In the genomic region with DNA sequence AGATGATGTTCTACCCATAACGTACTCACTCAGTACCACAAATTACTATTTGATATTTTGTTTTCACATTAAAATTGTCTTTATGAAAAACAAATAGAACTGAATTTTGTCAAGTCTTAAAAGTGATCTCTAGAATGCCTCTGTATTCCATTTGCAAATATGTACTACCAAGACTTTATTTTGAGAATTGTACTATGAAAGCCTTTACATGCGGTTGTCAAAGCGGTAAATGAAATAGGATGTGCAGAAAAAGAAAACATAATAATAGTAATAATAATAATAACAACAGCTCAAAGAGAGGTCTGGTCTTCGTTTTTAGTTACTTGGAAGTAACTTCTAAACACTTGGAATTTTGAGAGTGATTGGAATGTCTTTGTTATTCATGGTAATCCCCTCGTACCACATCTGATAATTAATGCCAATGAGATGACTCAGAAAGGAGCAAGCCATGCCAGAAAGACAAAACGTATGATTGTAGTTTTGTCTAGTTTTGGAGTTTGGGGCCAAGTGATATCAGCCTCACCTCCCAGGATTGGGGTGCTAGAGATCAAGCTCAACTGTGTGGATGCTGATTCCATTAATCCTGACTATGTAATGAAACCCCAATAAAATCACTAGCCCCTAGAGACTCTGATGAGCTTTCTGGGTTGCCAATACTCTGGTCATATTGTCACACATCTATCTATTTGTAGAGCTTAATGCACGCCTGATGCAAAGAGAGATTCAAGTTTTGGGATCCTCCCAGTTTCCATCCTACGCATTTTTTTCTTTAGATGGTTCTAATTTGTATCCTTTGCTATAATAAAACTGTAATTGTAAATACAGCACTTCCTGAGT, we compare ENCODE assay signal across 12 cellular contexts. TPM values are rescaled to one million over a fixed set of nuclear protein-coding genes. Genes with fewer than 3 reads are reported as not detected.
DNase-seq lines count a peak whose midpoint lies in the region; ATAC-seq and FAIRE-seq lines count a peak whose summit lies in the region.
"Had no signal": no experiment of that assay in that cellular context is flagged by ENCODE, and none has a peak within 500 bp of the region (broad histone marks: within the 10 kb centered on the region; RNA-seq: fewer than 3 reads in every experiment).

No MANE protein-coding gene starts in this region.

- H3K9me3 Mint-ChIP-seq in T-helper 1 cell treated with Interleukin-12 subunit alpha and Interleukin-12 subunit beta and Interleukin-4 antibody, amounts not matched to agents 30 μg/mL and 1 μg/mL, for 36 hours = no peaks in the 10 kb centered on the region
- no peaks in the 10 kb centered on the region for H3K9me3 Mint-ChIP-seq in activated naive CD4-positive, alpha-beta T cell treated with anti-CD3 and anti-CD28 coated beads, Interleukin-2, amount 50 U/mL, for 72 hours
- H3K9me3 Mint-ChIP-seq: stimulated activated naive CD8-positive, alpha-beta T cell treated with anti-CD3 and anti-CD28 coated beads, Interleukin-15, Interleukin-2, amounts not matched to agents 100 ng/mL and 50 ng/mL, for 24 hours had no signal

- ATAC-seq in HG03064 (IDR thresholded peaks at IDR 0.05; ENCODE audit: low read depth, unreplicated experiment) = peak; percentile 30
- ATAC-seq in activated naive CD4-positive, alpha-beta T cell treated with anti-CD3 and anti-CD28 coated beads, Interleukin-2, amount 50 U/mL, for 72 hours = no peak

- DNase-seq in T-helper 1 cell = no peak
- peak; percentile 58 for DNase-seq in adipocyte (ENCODE audit: low read depth)
- peak; percentile 31 for DNase-seq in urothelium cell line (ENCODE audit: low spot score)
- DNase-seq in SIG-M5 treated with dmso at 0.1 percent for 504 hours (lab: John Stamatoyannopoulos, UW; ENCODE audit: unreplicated experiment) = no peak
- DNase-seq in SW480 (ENCODE audit: low spot score) = no peak
- no peak for DNase-seq in activated naive CD4-positive, alpha-beta T cell treated with anti-CD3 and anti-CD28 coated beads, Interleukin-2, amount 50 U/mL, for 72 hours (ENCODE audit: low spot score in 2 of 2)
- DNase-seq: NCI-H187, T-helper 9 cell had no signal

- H3K36me3 ChIP-seq in adipocyte (ENCODE audit: control insufficient read depth, insufficient read depth, low read length, severe bottlenecking) = no peaks in the 10 kb centered on the region

- H3K4me1 Mint-ChIP-seq in T-helper 1 cell treated with Interleukin-12 subunit alpha and Interleukin-12 subunit beta and Interleukin-4 antibody, amounts not matched to agents 30 μg/mL and 1 μg/mL, for 36 hours (ENCODE audit: low read depth) = peaks cover 11% of the 10 kb centered on the region

- H3K9ac ChIP-seq in adipocyte (ENCODE audit: low read length) = no peak overlapping the region

- peak overlapping the region; percentile 47 for H3K27ac Mint-ChIP-seq in T-helper 1 cell treated with Interleukin-12 subunit alpha and Interleukin-12 subunit beta and Interleukin-4 antibody, amounts not matched to agents 30 μg/mL and 1 μg/mL, for 36 hours
- no peak overlapping the region for H3K27ac Mint-ChIP-seq in activated naive CD4-positive, alpha-beta T cell treated with anti-CD3 and anti-CD28 coated beads, Interleukin-2, amount 50 U/mL, for 72 hours
- H3K27ac Mint-ChIP-seq: stimulated activated naive CD8-positive, alpha-beta T cell treated with anti-CD3 and anti-CD28 coated beads, Interleukin-15, Interleukin-2, amounts not matched to agents 100 ng/mL and 50 ng/mL, for 24 hours had no signal

- H3K4me3 ChIP-seq in adipocyte (ENCODE audit: low read length) = no peak overlapping the region

- H3K27me3 ChIP-seq in adipocyte (replicated peaks; ENCODE audit: control insufficient read depth, insufficient read depth, low read length) = no peaks in the 10 kb centered on the region

- H3K27me3 Mint-ChIP-seq in T-helper 1 cell treated with Interleukin-12 subunit alpha and Interleukin-12 subunit beta and Interleukin-4 antibody, amounts not matched to agents 30 μg/mL and 1 μg/mL, for 36 hours (ENCODE audit: low read depth) = peaks cover 9% of the 10 kb centered on the region

- H3K4me3 Mint-ChIP-seq in T-helper 1 cell treated with Interleukin-12 subunit alpha and Interleukin-12 subunit beta and Interleukin-4 antibody, amounts not matched to agents 30 μg/mL and 1 μg/mL, for 36 hours = no peak overlapping the region
- H3K4me3 Mint-ChIP-seq: stimulated activated naive CD8-positive, alpha-beta T cell treated with anti-CD3 and anti-CD28 coated beads, Interleukin-15, Interleukin-2, amounts not matched to agents 100 ng/mL and 50 ng/mL, for 24 hours had no signal

- peaks cover 2% of the 10 kb centered on the region for H3K9me3 ChIP-seq in adipocyte (ENCODE audit: control insufficient read depth, low read length)

- H3K36me3 Mint-ChIP-seq in T-helper 1 cell treated with Interleukin-12 subunit alpha and Interleukin-12 subunit beta and Interleukin-4 antibody, amounts not matched to agents 30 μg/mL and 1 μg/mL, for 36 hours (ENCODE audit: low read depth) = no peaks in the 10 kb centered on the region
- no peaks in the 10 kb centered on the region for H3K36me3 Mint-ChIP-seq in activated naive CD4-positive, alpha-beta T cell treated with anti-CD3 and anti-CD28 coated beads, Interleukin-2, amount 50 U/mL, for 72 hours

- no peak for FAIRE-seq in urothelium cell line (lab: Jason Lieb, UNC)
- FAIRE-seq: A204.1 had no signal

- peaks cover 29% of the 10 kb centered on the region for H3K4me1 ChIP-seq in adipocyte (ENCODE audit: control insufficient read depth, insufficient read depth, low read length)

RNA-seq across cellular contexts. Expression of a gene that starts 20.2 kb away (rescaled TPM):
- 1 to 10 TPM in 1 of 2 donors, under 1 TPM in 1; 0.77 to 2.6 TPM for total RNA-seq in activated naive CD4-positive, alpha-beta T cell treated with anti-CD3 and anti-CD28 coated beads, Interleukin-2, amount 50 U/mL, for 72 hours

Comparison
In these comparisons a context has a peak if more than half of its experiments do, and no peak if none do; other contexts are left out.
1. DNase-seq: peak in adipocyte (single experiment) and urothelium cell line (single experiment); none in T-helper 1 cell (0 of 5), SIG-M5 treated with dmso at 0.1 percent for 504 hours (single experiment), SW480 (single experiment) and activated naive CD4-positive, alpha-beta T cell treated with anti-CD3 and anti-CD28 coated beads, Interleukin-2, amount 50 U/mL, for 72 hours (0 of 2).